In genomic region chr2:27051902-27052645, GRCh38 we compare ENCODE assay signal across 7 cellular contexts. TPM values are rescaled to one million over a fixed set of nuclear protein-coding genes. Genes with fewer than 3 reads are reported as not detected.
DNase-seq lines count a peak whose midpoint lies in the region; ATAC-seq, FAIRE-seq and TF ChIP-seq lines count a peak whose summit lies in the region.

No MANE protein-coding gene starts in this region.

- intact Hi-C loops in left colon (cut with DNase I, micrococcal nuclease) = no loop called here

- peak overlapping the region; percentile 83 for H3K4me3 ChIP-seq in bronchial epithelial cell (ENCODE audit: low read depth, low read length)
- H3K4me3 ChIP-seq in subcutaneous abdominal adipose tissue (ENCODE audit: low read depth in 1 of 5, low read length in 5 of 5) = peak overlapping the region; percentile 83 to 93 (median 87)

- no peaks in the 10 kb centered on the region for H3K9me3 ChIP-seq in subcutaneous abdominal adipose tissue (ENCODE audit: control insufficient read depth in 5 of 5, low read length in 5 of 5)

- H3K27me3 ChIP-seq in bronchial epithelial cell (ENCODE audit: control insufficient read depth, insufficient read depth, low read length) (no peaks in the 10 kb centered on the region), subcutaneous abdominal adipose tissue (ENCODE audit: control insufficient read depth in 5 of 5, insufficient read depth in 4 of 5, low read length in 5 of 5) (no peaks in the 10 kb centered on the region)

- H3K36me3 ChIP-seq in bronchial epithelial cell (ENCODE audit: control insufficient read depth, insufficient read depth, low read length) = peaks cover 16% of the 10 kb centered on the region
- H3K36me3 ChIP-seq in subcutaneous abdominal adipose tissue (ENCODE audit: control insufficient read depth in 5 of 5, insufficient read depth in 5 of 5, low read length in 5 of 5) = peaks cover 12 to 37% (median 33%) of the 10 kb centered on the region in 5 donors

- peak overlapping the region; percentile 31 for H3K27ac ChIP-seq in subcutaneous abdominal adipose tissue (ENCODE audit: low read depth, low read length)

- H3K4me1 ChIP-seq in subcutaneous abdominal adipose tissue (ENCODE audit: control insufficient read depth in 5 of 5, insufficient read depth in 5 of 5, low read length in 5 of 5) = peaks cover 3 to 30% (median 21%) of the 10 kb centered on the region in 5 donors

- ATAC-seq in GM19455 (IDR thresholded peaks at IDR 0.05; ENCODE audit: unreplicated experiment) = peak; percentile 2
- ATAC-seq in left colon = no peak
- ATAC-seq in GM18517 (IDR thresholded peaks at IDR 0.05; ENCODE audit: unreplicated experiment) = no peak

- no peak for TF ChIP-seq CTCF in bronchial epithelial cell (IDR thresholded peaks at IDR 0.05; ENCODE audit: insufficient read depth, low read length, severe bottlenecking)

- peak; percentile 58 for DNase-seq in NCI-H2227 (lab: John Stamatoyannopoulos, UW; ENCODE audit: unreplicated experiment)
- DNase-seq in bronchial epithelial cell (ENCODE audit: low read depth) = peak; percentile 16
- peak; percentile 41 to 63 for DNase-seq in left colon
- DNase-seq in COLO829 (ENCODE audit: low spot score) = no peak

- H3K9ac ChIP-seq in subcutaneous abdominal adipose tissue (ENCODE audit: low read length in 5 of 5) = peak overlapping the region; percentile 59 to 88 (median 73)

- no peak for FAIRE-seq in bronchial epithelial cell (lab: Jason Lieb, UNC)

RNA-seq across cellular contexts. Expression of gene AGBL5, which starts 0.6 kb away (rescaled TPM):
- total RNA-seq in bronchial epithelial cell = 9.2 and 16.5 TPM in 2 replicates
- 10 to 100 TPM; 14.7 to 16.1 TPM for total RNA-seq in left colon

RNA-seq across cellular contexts. Expression of gene TMEM214, which starts 19.3 kb away (rescaled TPM):
- total RNA-seq in bronchial epithelial cell (15.8 and 17.3 TPM in 2 replicates), left colon (10 to 100 TPM; 70.2 to 89.7 TPM)

RNA-seq across cellular contexts. Expression of gene OST4, which starts 19.4 kb away (rescaled TPM):
- total RNA-seq in bronchial epithelial cell (226 and 277 TPM in 2 replicates), left colon (100 to 1,000 TPM; 243 to 278 TPM)

RNA-seq across cellular contexts. Expression of gene EMILIN1, which starts 26.3 kb away (rescaled TPM):
- total RNA-seq in bronchial epithelial cell (under 0.01 and 1.6 TPM in 2 replicates), left colon (10 to 100 TPM in 1 of 2 donors, 1 to 10 TPM in 1; 8.4 to 41.6 TPM)

RNA-seq across cellular contexts. Expression of gene KHK, which starts 34.5 kb away (rescaled TPM):
- 0.53 and 0.77 TPM in 2 replicates for total RNA-seq in bronchial epithelial cell
- total RNA-seq in left colon = 10 to 100 TPM in 1 of 2 donors, 1 to 10 TPM in 1; 8.8 to 13.4 TPM
